8 cellular contexts compared by ENCODE assay signal in the genomic region with DNA sequence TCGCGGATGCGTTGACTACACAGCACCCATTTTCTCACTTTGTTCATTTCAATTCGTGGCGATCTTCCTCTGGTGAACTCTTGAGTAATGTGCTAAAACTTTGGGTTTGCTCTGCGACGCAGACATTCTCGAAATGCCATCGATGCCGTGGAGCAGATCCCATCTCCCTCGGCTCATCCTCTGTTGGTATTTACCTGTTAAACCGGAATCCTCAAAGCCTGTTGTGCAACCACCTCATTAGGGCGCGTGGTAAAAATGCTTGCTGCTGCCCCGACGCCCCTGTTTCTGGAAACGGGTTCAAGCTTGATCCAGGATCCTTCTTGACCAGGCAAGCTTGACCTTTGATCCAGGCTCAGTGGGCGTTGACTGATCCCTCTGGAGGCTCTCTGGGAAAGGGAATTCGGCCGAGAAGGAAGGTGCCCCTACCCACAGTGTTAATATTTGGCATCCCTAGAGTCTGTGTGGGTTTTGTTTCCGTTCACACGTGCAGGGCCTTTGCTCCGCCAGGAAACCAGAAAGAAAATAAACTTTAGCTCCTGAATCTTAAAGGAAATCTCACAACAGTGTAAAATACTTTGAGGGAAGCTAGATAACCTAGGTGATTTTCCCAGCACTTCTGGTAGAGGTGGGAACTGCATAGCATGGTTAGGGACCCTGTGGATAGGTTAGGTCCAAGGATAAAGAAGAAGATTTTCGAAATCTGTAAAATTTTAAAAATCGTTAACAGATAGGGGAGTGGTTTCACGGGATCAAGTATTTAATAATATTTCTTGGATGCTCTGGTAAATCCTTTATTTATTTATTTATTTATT. TPM values are rescaled to one million over a fixed set of nuclear protein-coding genes. Genes with fewer than 3 reads are reported as not detected.
DNase-seq lines count a peak whose midpoint lies in the region; ATAC-seq and TF ChIP-seq lines count a peak whose summit lies in the region.

No MANE protein-coding gene starts in this region.

- DNase-seq in activated effector memory CD4-positive, alpha-beta T cell treated with anti-CD3 and anti-CD28 coated beads, Interleukin-2, amount 50 U/mL, for 16 hours, result peak; percentile 68
- DNase-seq in activated effector memory CD4-positive, alpha-beta T cell treated with Interleukin-2 at 50 U/mL for 16 hours, result no peak
- DNase-seq in NCI-H2227 (lab: John Stamatoyannopoulos, UW; ENCODE audit: unreplicated experiment), result peak; percentile 84
- peak; percentile 6 to 22 for DNase-seq in activated T-cell treated with anti-CD3 and anti-CD28 coated beads, Interleukin-2, amount 50 U/mL, for 72 hours
- DNase-seq in SKM-1 treated with dmso at 0.1 percent for 144 hours (lab: John Stamatoyannopoulos, UW; ENCODE audit: unreplicated experiment), result no peak
- no peak for DNase-seq in NCI-H2107 treated with DMSO at 0.1 percent for 48 hours (lab: John Stamatoyannopoulos, UW; ENCODE audit: unreplicated experiment)

- no peak for ATAC-seq in activated T-cell treated with anti-CD3 and anti-CD28 coated beads, Interleukin-2, amount 50 U/mL, for 72 hours (replicated peaks in 1 of 2)
- ATAC-seq in gastroesophageal sphincter, result peak; percentile 4

- H3K27ac ChIP-seq in gastroesophageal sphincter, result peak overlapping the region; percentile 95 to 99 (median 98)
- H3K27ac ChIP-seq in neutrophil, result peak overlapping the region; percentile 96

- H3K27me3 Mint-ChIP-seq in activated T-cell treated with anti-CD3 and anti-CD28 coated beads, Interleukin-2, amount 50 U/mL, for 72 hours (ENCODE audit: low read depth), result no peaks in the 10 kb centered on the region

- H3K9me3 ChIP-seq in gastroesophageal sphincter, result no peaks in the 10 kb centered on the region
- H3K9me3 ChIP-seq in neutrophil, result no peaks in the 10 kb centered on the region

- peaks cover 9 to 64% (median 27%) of the 10 kb centered on the region in 3 donors for H3K4me1 ChIP-seq in gastroesophageal sphincter
- H3K4me1 ChIP-seq in neutrophil (ENCODE audit: control insufficient read depth in 1 of 2, insufficient read depth in 1 of 2, low read depth in 1 of 2, low read length in 1 of 2), result peaks cover 38 to 40% of the 10 kb centered on the region in 2 experiments

- 0 to 2% methylated on average over 9 to 18 of the region's 26 CpGs for WGBS in gastroesophageal sphincter (ENCODE audit: low coverage in 1 of 2), 2 donors

- H3K27me3 ChIP-seq in gastroesophageal sphincter (no peaks in the 10 kb centered on the region), neutrophil (no peaks in the 10 kb centered on the region)

- peak overlapping the region; percentile 97 for H3K27ac Mint-ChIP-seq in activated T-cell treated with anti-CD3 and anti-CD28 coated beads, Interleukin-2, amount 50 U/mL, for 72 hours

- TF ChIP-seq POLR2A in gastroesophageal sphincter (IDR thresholded peaks at IDR 0.05), result no peak

- H3K36me3 ChIP-seq in gastroesophageal sphincter (no peaks in the 10 kb centered on the region), neutrophil (peaks cover 12% of the 10 kb centered on the region)

- peaks cover 8 to 10% of the 10 kb centered on the region in 2 donors for H3K36me3 Mint-ChIP-seq in activated T-cell treated with anti-CD3 and anti-CD28 coated beads, Interleukin-2, amount 50 U/mL, for 72 hours (ENCODE audit: insufficient read depth in 2 of 2)

- peak overlapping the region; percentile 86 to 97 for H3K4me3 Mint-ChIP-seq in activated T-cell treated with anti-CD3 and anti-CD28 coated beads, Interleukin-2, amount 50 U/mL, for 72 hours

- peaks cover 64% of the 10 kb centered on the region for H3K4me1 Mint-ChIP-seq in activated T-cell treated with anti-CD3 and anti-CD28 coated beads, Interleukin-2, amount 50 U/mL, for 72 hours (ENCODE audit: low read depth)

- H3K9me3 Mint-ChIP-seq in activated T-cell treated with anti-CD3 and anti-CD28 coated beads, Interleukin-2, amount 50 U/mL, for 72 hours, result no peaks in the 10 kb centered on the region

- H3K4me3 ChIP-seq in gastroesophageal sphincter (peak overlapping the region; percentile 81 to 94), neutrophil (ENCODE audit: low read depth in 1 of 2, low read length in 1 of 2) (peak overlapping the region; percentile 91 to 92)

- TF ChIP-seq CTCF in gastroesophageal sphincter (IDR thresholded peaks at IDR 0.05) (peak in 1 of 4 experiments; percentile 7), neutrophil (IDR thresholded peaks at IDR 0.05) (no peak)

- no peak for TF ChIP-seq EP300 in gastroesophageal sphincter (IDR thresholded peaks at IDR 0.05)

RNA-seq across cellular contexts. Expression of gene LSM14A, which starts 1.0 kb away (rescaled TPM):
- 100 to 1,000 TPM; 112 to 130 TPM for total RNA-seq in activated T-cell treated with anti-CD3 and anti-CD28 coated beads, Interleukin-2, amount 50 U/mL, for 72 hours
- total RNA-seq in gastroesophageal sphincter, result 100 to 1,000 TPM; 106 to 141 (median 128) TPM

Comparison
In these comparisons a context has a peak if more than half of its experiments do, and no peak if none do; other contexts are left out.
1. DNase-seq: peak in activated effector memory CD4-positive, alpha-beta T cell treated with anti-CD3 and anti-CD28 coated beads, Interleukin-2, amount 50 U/mL, for 16 hours (single experiment), NCI-H2227 (single experiment) and activated T-cell treated with anti-CD3 and anti-CD28 coated beads, Interleukin-2, amount 50 U/mL, for 72 hours (2 of 2); none in activated effector memory CD4-positive, alpha-beta T cell treated with Interleukin-2 at 50 U/mL for 16 hours (single experiment), SKM-1 treated with dmso at 0.1 percent for 144 hours (single experiment) and NCI-H2107 treated with DMSO at 0.1 percent for 48 hours (single experiment).